12 cellular contexts compared by ENCODE assay signal in genomic region chr3:30752961-30753360, GRCh38.
DNase-seq lines count a peak whose midpoint lies in the region; ATAC-seq and TF ChIP-seq lines count a peak whose summit lies in the region.
"Had no signal": no experiment of that assay in that cellular context is flagged by ENCODE, and none has a peak within 500 bp of the region (broad histone marks: within the 10 kb centered on the region; RNA-seq: fewer than 3 reads in every experiment).

No MANE protein-coding gene starts in this region.

- intact Hi-C loops in MCF 10A (cut with micrococcal nuclease) (loop anchor here (10.0 kb wide), 1 partner anchor 1468 kb away; the partner anchor contains the start of gene RBMS3), breast epithelium (cut with DNase I; ENCODE audit: low total_unique reads) (no loop called here), vagina (cut with DNase I) (no loop called here)

- ATAC-seq in RWPE2 (ENCODE audit: low read depth) = peak; percentile 89
- ATAC-seq in HG02885 (IDR thresholded peaks at IDR 0.05; ENCODE audit: poor library complexity, unreplicated experiment) = no peak
- ATAC-seq: stimulated activated memory B cell treated with anti-CD40 and anti-IgM and Interleukin-4, amounts not matched to agents 10 μg/mL and 1 μg/mL and 100 μg/mL, for 72 hours had no signal

- H3K9me3 Mint-ChIP-seq in MCF 10A (ENCODE audit: unreplicated experiment) = no peaks in the 10 kb centered on the region
- H3K9me3 Mint-ChIP-seq: stimulated activated memory B cell treated with anti-CD40 and anti-IgM and Interleukin-4, amounts not matched to agents 10 μg/mL and 1 μg/mL and 100 μg/mL, for 72 hours had no signal

- H3K4me1 ChIP-seq in breast epithelium = no peaks in the 10 kb centered on the region
- peaks cover 14% of the 10 kb centered on the region for H3K4me1 ChIP-seq in RWPE2 (ENCODE audit: insufficient read depth, poor library complexity, severe bottlenecking)
- peaks cover 5% of the 10 kb centered on the region for H3K4me1 ChIP-seq in vagina

- H3K27ac Mint-ChIP-seq in MCF 10A (ENCODE audit: low read depth, unreplicated experiment) = no peak overlapping the region
- H3K27ac Mint-ChIP-seq: stimulated activated memory B cell treated with anti-CD40 and anti-IgM and Interleukin-4, amounts not matched to agents 10 μg/mL and 1 μg/mL and 100 μg/mL, for 72 hours had no signal

- no TSS peak for BruUV-seq in MCF 10A (replicated peaks; lab: Mats Ljungman, UMichigan)

- H3K27me3 Mint-ChIP-seq in MCF 10A (ENCODE audit: insufficient read depth, unreplicated experiment) = no peaks in the 10 kb centered on the region
- H3K27me3 Mint-ChIP-seq: stimulated activated memory B cell treated with anti-CD40 and anti-IgM and Interleukin-4, amounts not matched to agents 10 μg/mL and 1 μg/mL and 100 μg/mL, for 72 hours had no signal

- H3K36me3 ChIP-seq in breast epithelium (no peaks in the 10 kb centered on the region), RWPE2 (ENCODE audit: low read depth) (no peaks in the 10 kb centered on the region), vagina (no peaks in the 10 kb centered on the region)
- H3K36me3 ChIP-seq: BLaER1, sigmoid colon had no signal

- H3K9me3 ChIP-seq in breast epithelium = no peaks in the 10 kb centered on the region
- no peaks in the 10 kb centered on the region for H3K9me3 ChIP-seq in RWPE2 (ENCODE audit: severe bottlenecking)
- H3K9me3 ChIP-seq in vagina = no peaks in the 10 kb centered on the region
- H3K9me3 ChIP-seq: BLaER1, sigmoid colon had no signal

- no peaks in the 10 kb centered on the region for H3K36me3 Mint-ChIP-seq in MCF 10A (ENCODE audit: insufficient read depth, unreplicated experiment)
- H3K36me3 Mint-ChIP-seq: stimulated activated memory B cell treated with anti-CD40 and anti-IgM and Interleukin-4, amounts not matched to agents 10 μg/mL and 1 μg/mL and 100 μg/mL, for 72 hours had no signal

- no peak overlapping the region for H3K4me3 Mint-ChIP-seq in MCF 10A (ENCODE audit: unreplicated experiment)
- H3K4me3 Mint-ChIP-seq: stimulated activated memory B cell treated with anti-CD40 and anti-IgM and Interleukin-4, amounts not matched to agents 10 μg/mL and 1 μg/mL and 100 μg/mL, for 72 hours had no signal

- TF ChIP-seq CTCF in MCF 10A (IDR thresholded peaks at IDR 0.05; ENCODE audit: unreplicated experiment) (no peak), breast epithelium (IDR thresholded peaks at IDR 0.05) (no peak), RWPE2 (IDR thresholded peaks at IDR 0.05; ENCODE audit: poor library complexity, severe bottlenecking) (no peak), fibroblast of villous mesenchyme (IDR thresholded peaks at IDR 0.05; ENCODE audit: insufficient read depth, low read depth, low read length) (no peak), vagina (IDR thresholded peaks at IDR 0.05) (no peak)

- H3K4me3 ChIP-seq in breast epithelium = no peak overlapping the region
- H3K4me3 ChIP-seq in RWPE2 (ENCODE audit: severe bottlenecking) = no peak overlapping the region
- no peak overlapping the region for H3K4me3 ChIP-seq in fibroblast of villous mesenchyme (ENCODE audit: low read depth, low read length)
- no peak overlapping the region for H3K4me3 ChIP-seq in vagina
- H3K4me3 ChIP-seq: BLaER1, sigmoid colon had no signal

- CTCF ChIA-PET in MCF 10A (lab: Yijun Ruan, JAX) = interaction anchor here (6.1 kb wide), 1 partner anchor 16 kb away, joined by 35 read pairs; no protein-coding TSS in a partner anchor

- DNase-seq in MCF 10A (ENCODE audit: unreplicated experiment) (peak; percentile 77), breast epithelium (ENCODE audit: low spot score in 2 of 2) (no peak), RWPE2 (ENCODE audit: low spot score) (no peak), fibroblast of villous mesenchyme (ENCODE audit: low read depth) (peak; percentile 89), vagina (ENCODE audit: extremely low spot score in 2 of 2) (no peak), inferior parietal cortex (ENCODE audit: extremely low spot score) (no peak)
- DNase-seq in activated T-cell treated with anti-CD3 and anti-CD28 coated beads, Interleukin-2, amount 50 U/mL, for 1 hour = no peak
- DNase-seq: activated effector memory CD4-positive, alpha-beta T cell treated with anti-CD3 and anti-CD28 coated beads, Interleukin-2, amount 50 U/mL, for 16 hours; sigmoid colon had no signal

- TF ChIP-seq POLR2A in breast epithelium (IDR thresholded peaks at IDR 0.05) (no peak), vagina (IDR thresholded peaks at IDR 0.05) (no peak)

- H3K4me1 Mint-ChIP-seq in MCF 10A (ENCODE audit: insufficient read depth, unreplicated experiment) = peaks cover 6% of the 10 kb centered on the region

- H3K27me3 ChIP-seq in breast epithelium = no peaks in the 10 kb centered on the region
- H3K27me3 ChIP-seq in RWPE2 (ENCODE audit: insufficient read depth, poor library complexity, severe bottlenecking) = no peaks in the 10 kb centered on the region
- H3K27me3 ChIP-seq in vagina = no peaks in the 10 kb centered on the region
- H3K27me3 ChIP-seq: BLaER1, sigmoid colon had no signal

- H3K27ac ChIP-seq in breast epithelium (no peak overlapping the region), RWPE2 (ENCODE audit: poor library complexity, severe bottlenecking) (no peak overlapping the region), vagina (peak overlapping the region; percentile 27)
- H3K27ac ChIP-seq: BLaER1 had no signal

- POLR2A ChIA-PET in MCF 10A (lab: Yijun Ruan, JAX) = interaction anchor here (1.4 to 2.2 kb wide), 3 partner anchors 14 to 144 kb away, joined by 3 to 6 read pairs (median 3); no protein-coding TSS in a partner anchor

Comparison
In these comparisons a context has a peak if more than half of its experiments do, and no peak if none do; other contexts are left out.
1. DNase-seq: peak in MCF 10A (single experiment) and fibroblast of villous mesenchyme (single experiment); none in breast epithelium (0 of 2), RWPE2 (single experiment), vagina (0 of 2), inferior parietal cortex (single experiment) and activated T-cell treated with anti-CD3 and anti-CD28 coated beads, Interleukin-2, amount 50 U/mL, for 1 hour (single experiment).